Comparison of ENCODE assay signal across 28 cellular contexts in the genomic region with DNA sequence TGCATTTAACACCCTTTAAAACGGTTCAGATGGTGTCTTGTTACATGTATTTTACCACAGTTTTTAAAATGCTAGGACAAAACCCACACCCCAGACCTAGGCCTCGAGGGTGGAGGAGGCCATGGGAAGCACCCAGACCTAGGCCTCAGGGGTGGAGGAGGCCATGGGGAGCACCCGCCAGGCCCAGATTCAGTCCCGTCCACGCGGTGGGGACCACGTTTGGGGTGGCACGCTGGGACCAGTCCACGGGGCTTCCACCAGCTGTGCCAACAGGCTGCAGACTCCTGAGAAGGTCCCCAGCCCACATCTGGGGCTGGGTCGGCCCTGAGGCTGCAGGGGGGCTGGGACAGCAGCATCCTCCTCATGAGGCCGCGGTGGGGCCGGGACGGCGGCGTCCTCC.
"Had no signal": no experiment of that assay in that cellular context is flagged by ENCODE, and none has a peak within 500 bp of the region (broad histone marks: within the 10 kb centered on the region; RNA-seq: fewer than 3 reads in every experiment).

No MANE protein-coding gene starts in this region.

- DNase-seq: activated CD4-positive, alpha-beta memory T cell treated with anti-CD3 and anti-CD28 coated beads, Interleukin-2, amount 10 ng/mL, durations not matched to agents 7 days and 5 days; activated CD4-positive, alpha-beta T cell treated with anti-CD3 and anti-CD28 coated beads for 36 hours; activated CD4-positive, alpha-beta T cell treated with anti-CD3 and anti-CD28 coated beads, Interleukin-2, amount 50 U/mL, for 1 hour; activated CD8-positive, alpha-beta memory T cell treated with anti-CD3 and anti-CD28 coated beads, Interleukin-2, amount 50 U/mL, for 48 hours; activated naive CD4-positive, alpha-beta T cell treated with Interleukin-2 at 50 U/mL for 16 hours; activated naive CD8-positive, alpha-beta T cell treated with anti-CD3 and anti-CD28 coated beads, Interleukin-2, amount 50 U/mL, for 24 hours; activated T-cell treated with anti-CD3 and anti-CD28 coated beads, Interleukin-2, amount 50 U/mL, for 1 hour; amniotic stem cell; body of pancreas; MV-4-11; NCI-H1092 treated with DMSO at 0.1 percent for 48 hours; NCI-H1417 treated with DMSO at 0.1 percent for 48 hours; NCI-H1694 treated with DMSO at 0.1 percent for 48 hours; NCI-H2029 treated with DMSO at 0.1 percent for 48 hours; NCI-H345; NCI-H510A treated with DMSO at 0.1 percent for 48 hours; NCI-H69; NK-92 treated with Interleukin-12 subunit alpha and Interleukin-12 subunit beta, amount 100 ng/mL, for 24 hours; OCI-M1; Right ventricle myocardium superior; RPMI8226; SJCRH30; SK-N-SH; T-helper 1 cell had no signal

- H3K27ac ChIP-seq: ascending aorta, body of pancreas, KMS-11, SJCRH30, VCaP had no signal

- H3K27me3 ChIP-seq: ascending aorta, body of pancreas, SJCRH30 had no signal

- H3K4me1 ChIP-seq: ascending aorta, body of pancreas, SJCRH30 had no signal

- H3K9me3 ChIP-seq: SJCRH30, SK-N-SH had no signal

- H3K27me3 Mint-ChIP-seq: activated CD4-positive, alpha-beta memory T cell treated with anti-CD3 and anti-CD28 coated beads, Interleukin-2, amount 10 ng/mL, durations not matched to agents 7 days and 5 days; activated CD4-positive, alpha-beta T cell treated with anti-CD3 and anti-CD28 coated beads for 36 hours; activated naive CD8-positive, alpha-beta T cell treated with anti-CD3 and anti-CD28 coated beads, Interleukin-2, amount 50 U/mL, for 24 hours had no signal

- H3K4me3 ChIP-seq: ascending aorta, body of pancreas, SJCRH30 had no signal

- H3K27ac Mint-ChIP-seq: activated CD4-positive, alpha-beta memory T cell treated with anti-CD3 and anti-CD28 coated beads, Interleukin-2, amount 10 ng/mL, durations not matched to agents 7 days and 5 days; activated CD4-positive, alpha-beta T cell treated with anti-CD3 and anti-CD28 coated beads for 36 hours; activated naive CD8-positive, alpha-beta T cell treated with anti-CD3 and anti-CD28 coated beads, Interleukin-2, amount 50 U/mL, for 24 hours had no signal

- H3K4me3 Mint-ChIP-seq: activated CD4-positive, alpha-beta memory T cell treated with anti-CD3 and anti-CD28 coated beads, Interleukin-2, amount 10 ng/mL, durations not matched to agents 7 days and 5 days; activated CD4-positive, alpha-beta T cell treated with anti-CD3 and anti-CD28 coated beads for 36 hours; activated naive CD8-positive, alpha-beta T cell treated with anti-CD3 and anti-CD28 coated beads, Interleukin-2, amount 50 U/mL, for 24 hours had no signal

- H3K36me3 ChIP-seq: ascending aorta, SJCRH30 had no signal

- ATAC-seq: activated CD4-positive, alpha-beta T cell treated with anti-CD3 and anti-CD28 coated beads for 36 hours; activated naive CD4-positive, alpha-beta T cell treated with anti-CD3 and anti-CD28 coated beads, Interleukin-2, amount 50 U/mL, for 72 hours; activated naive CD8-positive, alpha-beta T cell treated with anti-CD3 and anti-CD28 coated beads, Interleukin-2, amount 50 U/mL, for 24 hours; body of pancreas had no signal
